ENCODE assay signal across 1 cellular context in genomic region chrX:48897621-48898306, GRCh38.
A peak's percentile ranks its signal among the peaks of the same experiment; 100 is the strongest.
TF ChIP-seq lines count a peak whose summit lies in the region.

TSS of gene PQBP1 (plus strand) at chrX:48897930. CDS start at chrX:48898510, 580 bp downstream.
TSS of gene TIMM17B (minus strand) at chrX:48897768. CDS start at chrX:48897749, 19 bp downstream.

TF ChIP-seq in K562, 482 proteins besides CTCF, POLR2A, EP300 and RAD21 (continued from another document and continues in another):
- TF ChIP-seq ATF1 (CRISPR knock-in tag; IDR thresholded peaks at IDR 0.05) (peak; percentile 44; the same call in 1 of the 2 replicates), ATF1 (tag; IDR thresholded peaks at IDR 0.05) (peak; percentile 95), GTF2E2 (tag; IDR thresholded peaks at IDR 0.05) (peak; percentile 23; the same call in 1 of the 2 replicates), POU5F1 (IDR thresholded peaks at IDR 0.05; ENCODE audit: borderline replicate concordance, low read depth, low read length, partially characterized antibody) (no peak), HMG20A (CRISPR knock-in tag; conservative IDR thresholded peaks at IDR 0.05) (no peak), RB1 (IDR thresholded peaks at IDR 0.05; ENCODE audit: low read depth) (peak; percentile 56; the same call in 1 of the 2 replicates), PRDM10 (IDR thresholded peaks at IDR 0.05; ENCODE audit: partially characterized antibody) (peak; percentile 99), PCBP1 (IDR thresholded peaks at IDR 0.05; ENCODE audit: low read depth, low read length, poor library complexity, severe bottlenecking) (no peak), MAFF (IDR thresholded peaks at IDR 0.05; ENCODE audit: low read length) (peak; percentile 17; the same call in 1 of the 2 replicates), GABPA (tag; conservative IDR thresholded peaks at IDR 0.05; ENCODE audit: low read depth) (peak; percentile 72), POLR2B (IDR thresholded peaks at IDR 0.05; ENCODE audit: low read depth, partially characterized antibody) (peak; percentile 85), XRCC5 (IDR thresholded peaks at IDR 0.05; ENCODE audit: low read depth, low read length) (no peak), ZNF175 (CRISPR knock-in tag; IDR thresholded peaks at IDR 0.05; ENCODE audit: low read depth) (no peak), RAD51 (IDR thresholded peaks at IDR 0.05; ENCODE audit: borderline replicate concordance, low read depth) (no peak; the same call in 1 of the 2 replicates), HBP1 (CRISPR knock-in tag; IDR thresholded peaks at IDR 0.05) (0 out of 2 replicates have a peak, but pooled peaks have one; percentile 15), NCOA1 (IDR thresholded peaks at IDR 0.05; ENCODE audit: low read depth) (0 out of 2 replicates have a peak, but pooled peaks have one; percentile 16), FOXJ2 (tag; IDR thresholded peaks at IDR 0.05) (peak; percentile 5; the same call in 1 of the 2 replicates), E4F1 (CRISPR knock-in tag; IDR thresholded peaks at IDR 0.05; ENCODE audit: borderline replicate concordance) (no peak), C11orf30 (IDR thresholded peaks at IDR 0.05; ENCODE audit: low read depth) (0 out of 2 replicates have a peak, but pooled peaks have one; percentile 33), PML (IDR thresholded peaks at IDR 0.05; ENCODE audit: low read length) (no peak; the same call in 1 of the 2 replicates), TRIM25 (IDR thresholded peaks at IDR 0.05; ENCODE audit: borderline replicate concordance) (no peak), ATF4 (CRISPR knock-in tag; IDR thresholded peaks at IDR 0.05) (no peak), RBM34 (IDR thresholded peaks at IDR 0.05; ENCODE audit: borderline replicate concordance, insufficient read depth, low read length) (no peak), TBP (optimal IDR thresholded peaks at IDR 0.05; ENCODE audit: low read depth, low read length) (peak; percentile 88), DACH1 (IDR thresholded peaks at IDR 0.05; ENCODE audit: partially characterized antibody) (no peak), SMARCC2 (IDR thresholded peaks at IDR 0.05; ENCODE audit: low read depth) (no peak), SMAD2 (IDR thresholded peaks at IDR 0.05; ENCODE audit: low read depth, low read length) (no peak), KAT7 (CRISPR knock-in tag; IDR thresholded peaks at IDR 0.05; ENCODE audit: borderline replicate concordance) (no peak), HOXB6 (CRISPR knock-in tag; IDR thresholded peaks at IDR 0.05; ENCODE audit: borderline replicate concordance) (no peak), ZC3H11A (IDR thresholded peaks at IDR 0.05; ENCODE audit: low read depth, low read length) (no peak), ZNF77 (CRISPR knock-in tag; IDR thresholded peaks at IDR 0.05) (no peak), POLR3G (IDR thresholded peaks at IDR 0.05; ENCODE audit: extremely low read depth, insufficient read length, insufficient replicate concordance) (no peak), KLF10 (CRISPR knock-in tag; IDR thresholded peaks at IDR 0.05) (no peak), ATF7 (IDR thresholded peaks at IDR 0.05) (peak; percentile 99), LCOR (CRISPR knock-in tag; IDR thresholded peaks at IDR 0.05) (0 out of 2 replicates have a peak, but pooled peaks have one; percentile 70), ZBTB40 (IDR thresholded peaks at IDR 0.05) (no peak), ZBTB40 (CRISPR knock-in tag; IDR thresholded peaks at IDR 0.05) (no peak), NCOA2 (IDR thresholded peaks at IDR 0.05; ENCODE audit: partially characterized antibody in 2 of 2) (no peak), JUN (IDR thresholded peaks at IDR 0.05; ENCODE audit: borderline replicate concordance, low read depth, low read length) (no peak), JUN (CRISPR knock-in tag; IDR thresholded peaks at IDR 0.05; ENCODE audit: borderline replicate concordance) (no peak), POLR2G (IDR thresholded peaks at IDR 0.05; ENCODE audit: low read depth, low read length) (peak; percentile 93), FIP1L1 (IDR thresholded peaks at IDR 0.05; ENCODE audit: low read depth, low read length, poor library complexity, severe bottlenecking) (peak; percentile 4), ETV6 (IDR thresholded peaks at IDR 0.05; ENCODE audit: borderline replicate concordance in 1 of 2, low read depth in 2 of 2, low read length in 1 of 2) (no peak), ETV6 (CRISPR knock-in tag; IDR thresholded peaks at IDR 0.05; ENCODE audit: borderline replicate concordance) (no peak)
